In the genomic region with DNA sequence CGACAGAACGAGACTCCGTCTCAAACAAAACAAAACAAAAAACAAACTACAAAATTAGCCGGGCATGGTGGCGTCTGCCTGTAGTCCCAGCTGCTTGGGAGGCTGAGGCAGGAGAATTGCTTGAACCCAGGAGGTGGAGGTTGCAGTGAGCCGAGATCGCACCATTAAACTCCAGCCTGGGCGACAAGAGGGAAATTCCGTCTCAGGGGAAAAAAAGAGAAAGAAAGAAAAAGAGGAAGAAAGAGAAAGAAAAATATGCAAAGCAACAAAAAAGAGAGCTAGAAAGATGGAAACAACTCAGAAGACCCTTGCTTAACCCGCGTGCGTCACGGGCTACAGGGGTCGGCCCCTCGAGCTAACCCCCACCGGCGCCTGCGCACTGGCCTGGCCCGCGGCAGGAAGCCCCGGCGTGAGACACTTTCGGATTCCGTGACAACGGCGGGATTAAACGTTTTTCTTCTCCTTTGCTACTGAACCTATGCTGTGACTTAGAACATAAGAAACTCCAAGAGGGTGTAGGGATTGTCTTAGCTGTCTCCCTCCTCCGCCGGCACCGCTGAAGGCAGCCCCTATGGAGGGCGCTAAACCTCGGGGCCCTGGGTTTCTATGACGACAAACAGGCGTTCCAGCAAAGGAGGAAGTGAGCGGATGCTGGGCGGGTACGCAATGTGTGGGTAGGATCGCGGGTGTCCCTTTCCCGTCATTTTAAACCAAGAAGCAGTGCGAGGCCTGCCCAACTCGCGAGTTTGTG, we compare ENCODE assay signal across 1 cellular context.
TF ChIP-seq lines count a peak whose summit lies in the region.

A gene with protein sequence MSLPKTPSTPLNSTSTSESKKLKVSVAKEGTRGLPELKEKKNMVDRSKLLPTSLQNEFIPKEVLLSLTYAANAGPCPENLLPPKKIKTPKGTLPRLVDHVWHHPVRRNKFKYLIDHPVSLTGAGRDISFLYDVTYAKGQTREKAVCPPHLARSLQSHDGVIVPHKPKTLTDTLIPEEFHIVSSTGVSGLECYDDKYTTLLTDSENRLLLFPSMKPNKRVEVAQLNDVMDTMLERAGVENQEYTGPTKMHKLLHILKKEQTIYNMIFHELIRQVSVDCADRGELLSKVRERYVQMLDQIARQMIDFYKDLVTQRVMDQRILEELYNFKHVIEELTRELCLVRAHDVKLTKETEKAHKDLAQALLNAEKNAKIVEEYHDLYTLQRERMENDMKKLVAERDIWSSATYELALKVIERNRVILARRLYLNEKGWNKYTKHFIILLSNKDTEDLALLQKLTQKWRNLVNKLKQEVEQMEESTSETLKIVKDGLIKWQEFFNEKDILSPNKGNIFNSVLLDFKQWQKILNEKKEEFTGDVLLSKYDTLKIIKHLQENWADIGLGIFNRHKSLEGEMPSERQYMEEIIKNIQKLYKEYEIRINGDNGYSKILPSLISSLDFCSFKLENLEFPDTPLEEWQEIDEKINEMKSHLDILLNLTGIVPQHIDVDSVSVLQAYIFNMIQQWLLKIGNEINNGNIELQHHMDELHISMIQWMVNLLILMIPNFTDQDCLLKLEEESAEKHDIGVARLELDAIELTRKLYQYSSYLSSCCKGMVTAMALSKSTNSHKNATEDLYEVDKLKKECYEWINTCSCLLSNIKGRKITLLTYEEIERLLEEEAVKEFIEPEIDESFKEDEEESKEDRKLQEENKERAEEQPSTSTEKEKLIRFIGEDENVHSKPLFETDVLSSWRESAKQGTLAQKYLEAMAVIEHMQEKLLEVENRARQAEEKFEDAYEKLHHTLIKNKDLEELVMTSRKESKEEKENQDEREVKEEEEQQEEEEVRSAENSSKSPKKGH (plus strand): TSS at position 630 of the 751 bp plus-strand sequence. CDS start 539 bp downstream, outside the sequence.

TF ChIP-seq in HEK293, 187 proteins besides CTCF, POLR2A, EP300 and RAD21 (continued from another document and continues in another):
- TF ChIP-seq, protein P1, sequence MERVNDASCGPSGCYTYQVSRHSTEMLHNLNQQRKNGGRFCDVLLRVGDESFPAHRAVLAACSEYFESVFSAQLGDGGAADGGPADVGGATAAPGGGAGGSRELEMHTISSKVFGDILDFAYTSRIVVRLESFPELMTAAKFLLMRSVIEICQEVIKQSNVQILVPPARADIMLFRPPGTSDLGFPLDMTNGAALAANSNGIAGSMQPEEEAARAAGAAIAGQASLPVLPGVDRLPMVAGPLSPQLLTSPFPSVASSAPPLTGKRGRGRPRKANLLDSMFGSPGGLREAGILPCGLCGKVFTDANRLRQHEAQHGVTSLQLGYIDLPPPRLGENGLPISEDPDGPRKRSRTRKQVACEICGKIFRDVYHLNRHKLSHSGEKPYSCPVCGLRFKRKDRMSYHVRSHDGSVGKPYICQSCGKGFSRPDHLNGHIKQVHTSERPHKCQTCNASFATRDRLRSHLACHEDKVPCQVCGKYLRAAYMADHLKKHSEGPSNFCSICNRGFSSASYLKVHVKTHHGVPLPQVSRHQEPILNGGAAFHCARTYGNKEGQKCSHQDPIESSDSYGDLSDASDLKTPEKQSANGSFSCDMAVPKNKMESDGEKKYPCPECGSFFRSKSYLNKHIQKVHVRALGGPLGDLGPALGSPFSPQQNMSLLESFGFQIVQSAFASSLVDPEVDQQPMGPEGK (tag by site-specific recombination; IDR thresholded peaks at IDR 0.05): peak; percentile 75; the same call in 1 of the 2 replicates
- TF ChIP-seq HOXA7 (CRISPR knock-in tag; IDR thresholded peaks at IDR 0.05; ENCODE audit: borderline replicate concordance): no peak
- TF ChIP-seq ZNF623 (tag by site-specific recombination; IDR thresholded peaks at IDR 0.05): no peak
- no peak for TF ChIP-seq ZNF146 (tag by site-specific recombination; IDR thresholded peaks at IDR 0.05)
- TF ChIP-seq FEZF1 (tag by site-specific recombination; IDR thresholded peaks at IDR 0.05): no peak
- no peak for TF ChIP-seq ZNF354C (tag by site-specific recombination; IDR thresholded peaks at IDR 0.05; ENCODE audit: borderline replicate concordance, low read depth)
- TF ChIP-seq ZNF544 (tag by site-specific recombination; IDR thresholded peaks at IDR 0.05): no peak
- TF ChIP-seq, protein P2, sequence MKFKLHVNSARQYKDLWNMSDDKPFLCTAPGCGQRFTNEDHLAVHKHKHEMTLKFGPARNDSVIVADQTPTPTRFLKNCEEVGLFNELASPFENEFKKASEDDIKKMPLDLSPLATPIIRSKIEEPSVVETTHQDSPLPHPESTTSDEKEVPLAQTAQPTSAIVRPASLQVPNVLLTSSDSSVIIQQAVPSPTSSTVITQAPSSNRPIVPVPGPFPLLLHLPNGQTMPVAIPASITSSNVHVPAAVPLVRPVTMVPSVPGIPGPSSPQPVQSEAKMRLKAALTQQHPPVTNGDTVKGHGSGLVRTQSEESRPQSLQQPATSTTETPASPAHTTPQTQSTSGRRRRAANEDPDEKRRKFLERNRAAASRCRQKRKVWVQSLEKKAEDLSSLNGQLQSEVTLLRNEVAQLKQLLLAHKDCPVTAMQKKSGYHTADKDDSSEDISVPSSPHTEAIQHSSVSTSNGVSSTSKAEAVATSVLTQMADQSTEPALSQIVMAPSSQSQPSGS (tag by site-specific recombination; IDR thresholded peaks at IDR 0.05; ENCODE audit: low read depth): 0 out of 2 replicates have a peak, but pooled peaks have one; percentile 10
- TF ChIP-seq ZFP37 (tag by site-specific recombination; IDR thresholded peaks at IDR 0.05): no peak
- TF ChIP-seq ZNF837 (tag by site-specific recombination; IDR thresholded peaks at IDR 0.05): no peak
- peak; percentile 42; the same call in 1 of the 2 replicates for TF ChIP-seq HOXD13 (CRISPR knock-in tag; IDR thresholded peaks at IDR 0.05; ENCODE audit: borderline replicate concordance)
- no peak for TF ChIP-seq ZNF514 (tag by site-specific recombination; IDR thresholded peaks at IDR 0.05)
- TF ChIP-seq ZNF248 (tag by site-specific recombination; IDR thresholded peaks at IDR 0.05): no peak
- 0 out of 2 replicates have a peak, but pooled peaks have one; percentile 56 for TF ChIP-seq KLF16 (tag by site-specific recombination; IDR thresholded peaks at IDR 0.05)
- peak; percentile 61 for TF ChIP-seq ZNF501 (tag by site-specific recombination; IDR thresholded peaks at IDR 0.05)
- TF ChIP-seq, protein P3, sequence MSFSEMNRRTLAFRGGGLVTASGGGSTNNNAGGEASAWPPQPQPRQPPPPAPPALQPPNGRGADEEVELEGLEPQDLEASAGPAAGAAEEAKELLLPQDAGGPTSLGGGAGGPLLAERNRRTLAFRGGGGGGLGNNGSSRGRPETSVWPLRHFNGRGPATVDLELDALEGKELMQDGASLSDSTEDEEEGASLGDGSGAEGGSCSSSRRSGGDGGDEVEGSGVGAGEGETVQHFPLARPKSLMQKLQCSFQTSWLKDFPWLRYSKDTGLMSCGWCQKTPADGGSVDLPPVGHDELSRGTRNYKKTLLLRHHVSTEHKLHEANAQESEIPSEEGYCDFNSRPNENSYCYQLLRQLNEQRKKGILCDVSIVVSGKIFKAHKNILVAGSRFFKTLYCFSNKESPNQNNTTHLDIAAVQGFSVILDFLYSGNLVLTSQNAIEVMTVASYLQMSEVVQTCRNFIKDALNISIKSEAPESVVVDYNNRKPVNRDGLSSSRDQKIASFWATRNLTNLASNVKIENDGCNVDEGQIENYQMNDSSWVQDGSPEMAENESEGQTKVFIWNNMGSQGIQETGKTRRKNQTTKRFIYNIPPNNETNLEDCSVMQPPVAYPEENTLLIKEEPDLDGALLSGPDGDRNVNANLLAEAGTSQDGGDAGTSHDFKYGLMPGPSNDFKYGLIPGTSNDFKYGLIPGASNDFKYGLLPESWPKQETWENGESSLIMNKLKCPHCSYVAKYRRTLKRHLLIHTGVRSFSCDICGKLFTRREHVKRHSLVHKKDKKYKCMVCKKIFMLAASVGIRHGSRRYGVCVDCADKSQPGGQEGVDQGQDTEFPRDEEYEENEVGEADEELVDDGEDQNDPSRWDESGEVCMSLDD (tag by site-specific recombination; IDR thresholded peaks at IDR 0.05): peak; percentile 85; the same call in 1 of the 2 replicates
- TF ChIP-seq, protein P4, sequence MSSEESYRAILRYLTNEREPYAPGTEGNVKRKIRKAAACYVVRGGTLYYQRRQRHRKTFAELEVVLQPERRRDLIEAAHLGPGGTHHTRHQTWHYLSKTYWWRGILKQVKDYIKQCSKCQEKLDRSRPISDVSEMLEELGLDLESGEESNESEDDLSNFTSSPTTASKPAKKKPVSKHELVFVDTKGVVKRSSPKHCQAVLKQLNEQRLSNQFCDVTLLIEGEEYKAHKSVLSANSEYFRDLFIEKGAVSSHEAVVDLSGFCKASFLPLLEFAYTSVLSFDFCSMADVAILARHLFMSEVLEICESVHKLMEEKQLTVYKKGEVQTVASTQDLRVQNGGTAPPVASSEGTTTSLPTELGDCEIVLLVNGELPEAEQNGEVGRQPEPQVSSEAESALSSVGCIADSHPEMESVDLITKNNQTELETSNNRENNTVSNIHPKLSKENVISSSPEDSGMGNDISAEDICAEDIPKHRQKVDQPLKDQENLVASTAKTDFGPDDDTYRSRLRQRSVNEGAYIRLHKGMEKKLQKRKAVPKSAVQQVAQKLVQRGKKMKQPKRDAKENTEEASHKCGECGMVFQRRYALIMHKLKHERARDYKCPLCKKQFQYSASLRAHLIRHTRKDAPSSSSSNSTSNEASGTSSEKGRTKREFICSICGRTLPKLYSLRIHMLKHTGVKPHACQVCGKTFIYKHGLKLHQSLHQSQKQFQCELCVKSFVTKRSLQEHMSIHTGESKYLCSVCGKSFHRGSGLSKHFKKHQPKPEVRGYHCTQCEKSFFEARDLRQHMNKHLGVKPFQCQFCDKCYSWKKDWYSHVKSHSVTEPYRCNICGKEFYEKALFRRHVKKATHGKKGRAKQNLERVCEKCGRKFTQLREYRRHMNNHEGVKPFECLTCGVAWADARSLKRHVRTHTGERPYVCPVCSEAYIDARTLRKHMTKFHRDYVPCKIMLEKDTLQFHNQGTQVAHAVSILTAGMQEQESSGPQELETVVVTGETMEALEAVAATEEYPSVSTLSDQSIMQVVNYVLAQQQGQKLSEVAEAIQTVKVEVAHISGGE (tag by site-specific recombination; conservative IDR thresholded peaks at IDR 0.05; ENCODE audit: low read depth): no peak; the same call in none of the 2 replicates
- no peak for TF ChIP-seq ZNF670 (tag by site-specific recombination; IDR thresholded peaks at IDR 0.05; ENCODE audit: low read depth)
- TF ChIP-seq GFI1B (tag by site-specific recombination; IDR thresholded peaks at IDR 0.05): no peak
- TF ChIP-seq ZNF830 (tag by site-specific recombination; IDR thresholded peaks at IDR 0.05; ENCODE audit: low read depth): no peak
- TF ChIP-seq MZF1 (tag by site-specific recombination; IDR thresholded peaks at IDR 0.05; ENCODE audit: borderline replicate concordance): no peak
- TF ChIP-seq, protein P5, sequence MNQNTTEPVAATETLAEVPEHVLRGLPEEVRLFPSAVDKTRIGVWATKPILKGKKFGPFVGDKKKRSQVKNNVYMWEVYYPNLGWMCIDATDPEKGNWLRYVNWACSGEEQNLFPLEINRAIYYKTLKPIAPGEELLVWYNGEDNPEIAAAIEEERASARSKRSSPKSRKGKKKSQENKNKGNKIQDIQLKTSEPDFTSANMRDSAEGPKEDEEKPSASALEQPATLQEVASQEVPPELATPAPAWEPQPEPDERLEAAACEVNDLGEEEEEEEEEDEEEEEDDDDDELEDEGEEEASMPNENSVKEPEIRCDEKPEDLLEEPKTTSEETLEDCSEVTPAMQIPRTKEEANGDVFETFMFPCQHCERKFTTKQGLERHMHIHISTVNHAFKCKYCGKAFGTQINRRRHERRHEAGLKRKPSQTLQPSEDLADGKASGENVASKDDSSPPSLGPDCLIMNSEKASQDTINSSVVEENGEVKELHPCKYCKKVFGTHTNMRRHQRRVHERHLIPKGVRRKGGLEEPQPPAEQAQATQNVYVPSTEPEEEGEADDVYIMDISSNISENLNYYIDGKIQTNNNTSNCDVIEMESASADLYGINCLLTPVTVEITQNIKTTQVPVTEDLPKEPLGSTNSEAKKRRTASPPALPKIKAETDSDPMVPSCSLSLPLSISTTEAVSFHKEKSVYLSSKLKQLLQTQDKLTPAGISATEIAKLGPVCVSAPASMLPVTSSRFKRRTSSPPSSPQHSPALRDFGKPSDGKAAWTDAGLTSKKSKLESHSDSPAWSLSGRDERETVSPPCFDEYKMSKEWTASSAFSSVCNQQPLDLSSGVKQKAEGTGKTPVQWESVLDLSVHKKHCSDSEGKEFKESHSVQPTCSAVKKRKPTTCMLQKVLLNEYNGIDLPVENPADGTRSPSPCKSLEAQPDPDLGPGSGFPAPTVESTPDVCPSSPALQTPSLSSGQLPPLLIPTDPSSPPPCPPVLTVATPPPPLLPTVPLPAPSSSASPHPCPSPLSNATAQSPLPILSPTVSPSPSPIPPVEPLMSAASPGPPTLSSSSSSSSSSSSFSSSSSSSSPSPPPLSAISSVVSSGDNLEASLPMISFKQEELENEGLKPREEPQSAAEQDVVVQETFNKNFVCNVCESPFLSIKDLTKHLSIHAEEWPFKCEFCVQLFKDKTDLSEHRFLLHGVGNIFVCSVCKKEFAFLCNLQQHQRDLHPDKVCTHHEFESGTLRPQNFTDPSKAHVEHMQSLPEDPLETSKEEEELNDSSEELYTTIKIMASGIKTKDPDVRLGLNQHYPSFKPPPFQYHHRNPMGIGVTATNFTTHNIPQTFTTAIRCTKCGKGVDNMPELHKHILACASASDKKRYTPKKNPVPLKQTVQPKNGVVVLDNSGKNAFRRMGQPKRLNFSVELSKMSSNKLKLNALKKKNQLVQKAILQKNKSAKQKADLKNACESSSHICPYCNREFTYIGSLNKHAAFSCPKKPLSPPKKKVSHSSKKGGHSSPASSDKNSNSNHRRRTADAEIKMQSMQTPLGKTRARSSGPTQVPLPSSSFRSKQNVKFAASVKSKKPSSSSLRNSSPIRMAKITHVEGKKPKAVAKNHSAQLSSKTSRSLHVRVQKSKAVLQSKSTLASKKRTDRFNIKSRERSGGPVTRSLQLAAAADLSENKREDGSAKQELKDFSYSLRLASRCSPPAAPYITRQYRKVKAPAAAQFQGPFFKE (tag by site-specific recombination; IDR thresholded peaks at IDR 0.05; ENCODE audit: borderline replicate concordance): no peak
- TF ChIP-seq, protein P6, sequence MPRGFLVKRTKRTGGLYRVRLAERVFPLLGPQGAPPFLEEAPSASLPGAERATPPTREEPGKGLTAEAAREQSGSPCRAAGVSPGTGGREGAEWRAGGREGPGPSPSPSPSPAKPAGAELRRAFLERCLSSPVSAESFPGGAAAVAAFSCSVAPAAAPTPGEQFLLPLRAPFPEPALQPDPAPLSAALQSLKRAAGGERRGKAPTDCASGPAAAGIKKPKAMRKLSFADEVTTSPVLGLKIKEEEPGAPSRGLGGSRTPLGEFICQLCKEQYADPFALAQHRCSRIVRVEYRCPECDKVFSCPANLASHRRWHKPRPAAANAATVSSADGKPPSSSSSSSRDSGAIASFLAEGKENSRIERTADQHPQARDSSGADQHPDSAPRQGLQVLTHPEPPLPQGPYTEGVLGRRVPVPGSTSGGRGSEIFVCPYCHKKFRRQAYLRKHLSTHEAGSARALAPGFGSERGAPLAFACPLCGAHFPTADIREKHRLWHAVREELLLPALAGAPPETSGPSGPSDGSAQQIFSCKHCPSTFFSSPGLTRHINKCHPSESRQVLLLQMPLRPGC (tag by site-specific recombination; IDR thresholded peaks at IDR 0.05): peak; percentile 37; the same call in 1 of the 2 replicates
- no peak; the same call in 1 of the 2 replicates for TF ChIP-seq ZBTB17 (tag by site-specific recombination; IDR thresholded peaks at IDR 0.05)
- TF ChIP-seq ZNF426 (tag by site-specific recombination; IDR thresholded peaks at IDR 0.05): no peak
- TF ChIP-seq ZNF366 (tag by site-specific recombination; conservative IDR thresholded peaks at IDR 0.05): peak; percentile 71
- peak; percentile 75 for TF ChIP-seq ZNF2 (tag by site-specific recombination; IDR thresholded peaks at IDR 0.05)
- TF ChIP-seq KLF1 (tag by site-specific recombination; IDR thresholded peaks at IDR 0.05): peak; percentile 4; the same call in 1 of the 2 replicates
- 0 out of 2 replicates have a peak, but pooled peaks have one; percentile 24 for TF ChIP-seq KLF8 (tag by site-specific recombination; IDR thresholded peaks at IDR 0.05)
- TF ChIP-seq ZBTB7A (tag by site-specific recombination; IDR thresholded peaks at IDR 0.05; ENCODE audit: low read depth): peak; percentile 37
- TF ChIP-seq ZFHX2 (tag by site-specific recombination; conservative IDR thresholded peaks at IDR 0.05): peak; percentile 83
